In the genomic region with DNA sequence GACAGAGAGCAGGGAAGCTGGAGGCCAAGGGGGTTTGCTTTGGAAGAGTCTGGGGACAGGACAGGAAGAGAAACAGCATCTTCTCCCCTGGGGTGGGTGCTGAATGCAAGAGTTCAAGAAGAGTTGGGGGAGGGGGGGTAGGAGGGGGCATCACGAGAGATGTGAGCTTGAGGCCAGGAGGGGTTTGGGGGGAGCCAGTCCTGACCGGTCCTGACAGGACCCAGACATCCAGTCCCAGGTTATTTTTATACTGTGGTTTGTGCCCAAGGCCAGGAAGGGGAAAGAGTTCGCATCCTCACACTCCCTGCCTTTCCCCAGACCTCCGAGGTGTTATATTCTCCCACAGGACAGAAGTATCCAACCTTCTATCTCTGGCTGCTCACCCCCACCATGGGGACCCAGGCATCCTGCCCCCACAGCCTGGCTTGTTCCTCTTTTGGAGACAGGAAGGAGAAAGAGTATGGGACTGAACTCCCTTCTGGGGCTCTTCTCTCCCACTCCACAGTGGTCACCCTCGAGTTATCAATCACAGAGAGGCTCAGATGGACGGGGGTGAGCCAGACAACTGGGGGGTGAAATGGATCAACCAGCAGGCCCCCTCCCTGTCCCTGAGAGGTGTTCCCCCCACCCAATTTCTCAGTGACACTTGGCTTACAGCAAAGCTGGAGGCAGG, we compare ENCODE assay signal across 8 cellular contexts. TPM values are rescaled to one million over a fixed set of nuclear protein-coding genes. Genes with fewer than 3 reads are reported as not detected.
DNase-seq lines count a peak whose midpoint lies in the region; ATAC-seq and TF ChIP-seq lines count a peak whose summit lies in the region.

No MANE protein-coding gene starts in this region.

- no peaks in the 10 kb centered on the region for H3K9me2 ChIP-seq in MM.1S (replicated peaks; ENCODE audit: insufficient read depth, low read length)

- POLR2A ChIA-PET in WTC11 (lab: Charles Lee) = no interaction called here

- H4K20me1 ChIP-seq in BLaER1 = peaks cover 65% of the 10 kb centered on the region
- H4K20me1 ChIP-seq in MM.1S (ENCODE audit: insufficient read depth, low read length) = no peaks in the 10 kb centered on the region

- ATAC-seq in GM21423 (IDR thresholded peaks at IDR 0.05; ENCODE audit: unreplicated experiment) = no peak
- ATAC-seq in WTC11 = no peak
- no peak for ATAC-seq in HG03159 (IDR thresholded peaks at IDR 0.05; ENCODE audit: unreplicated experiment)

- H3K9ac ChIP-seq in BLaER1 = peak overlapping the region; percentile 97
- H3K9ac ChIP-seq in MM.1S (ENCODE audit: low read length) = no peak overlapping the region
- H3K9ac ChIP-seq in colonic mucosa (ENCODE audit: low read depth in 2 of 2, low read length in 2 of 2) = peak overlapping the region; percentile 50 to 97

- no peaks in the 10 kb centered on the region for H3K27me3 ChIP-seq in BLaER1
- H3K27me3 ChIP-seq in MM.1S (replicated peaks; ENCODE audit: insufficient read depth, low read length) = no peaks in the 10 kb centered on the region
- no peaks in the 10 kb centered on the region for H3K27me3 ChIP-seq in colonic mucosa

- CTCF ChIA-PET in WTC11 (lab: Charles Lee) = interaction anchor here (0.8 to 2.7 kb wide), 7 partner anchors 10 to 249 kb away, joined by 3 to 22 read pairs (median 4); a partner anchor contains a TSS

- H3K27ac Mint-ChIP-seq in nephron (peak overlapping the region; percentile 16 to 86 (median 80)), WTC11 (no peak overlapping the region)

- no peaks in the 10 kb centered on the region for H3K9me3 Mint-ChIP-seq in nephron
- H3K9me3 Mint-ChIP-seq in WTC11 = no peaks in the 10 kb centered on the region

- H3K4me2 ChIP-seq in BLaER1 (peak overlapping the region; percentile 100), MM.1S (ENCODE audit: low read depth, low read length) (peak overlapping the region; percentile 61; the same call in 1 of the 2 replicates)

- TF ChIP-seq CTCF in MM.1S (IDR thresholded peaks at IDR 0.05; ENCODE audit: low read length) (no peak), colonic mucosa (IDR thresholded peaks at IDR 0.05) (no peak), nephron (IDR thresholded peaks at IDR 0.05; ENCODE audit: unreplicated experiment in 3 of 3) (no peak), WTC11 (IDR thresholded peaks at IDR 0.05) (no peak)

- H3K36me3 Mint-ChIP-seq in nephron (ENCODE audit: low read depth) (peaks cover 14% of the 10 kb centered on the region), WTC11 (no peaks in the 10 kb centered on the region)

- H3K27me3 Mint-ChIP-seq in nephron (ENCODE audit: low read depth) (peaks cover under 1% of the 10 kb centered on the region), WTC11 (ENCODE audit: low read depth) (no peaks in the 10 kb centered on the region)

- H3K4me1 ChIP-seq in BLaER1 (peaks cover 77% of the 10 kb centered on the region), MM.1S (ENCODE audit: low read length) (peaks cover 8% of the 10 kb centered on the region; the same call in 1 of the 2 replicates), colonic mucosa (peaks cover 20% of the 10 kb centered on the region)

- intact Hi-C loops in colonic mucosa (cut with DNase I) = no loop called here

- no peak overlapping the region for H2AFZ ChIP-seq in MM.1S (ENCODE audit: low read length)

- H3K4me3 Mint-ChIP-seq in nephron (peak overlapping the region; percentile 88 to 100 (median 91)), WTC11 (no peak overlapping the region)

- H3K9me3 ChIP-seq in BLaER1 (no peaks in the 10 kb centered on the region), MM.1S (replicated peaks; ENCODE audit: insufficient read depth, low read length) (no peaks in the 10 kb centered on the region), colonic mucosa (no peaks in the 10 kb centered on the region)

- peaks cover 3% of the 10 kb centered on the region for H3F3A ChIP-seq in MM.1S (ENCODE audit: insufficient read depth, low read length)

- H3K79me2 ChIP-seq in MM.1S (ENCODE audit: low read length) = peaks cover 40% of the 10 kb centered on the region

- H3K4me3 ChIP-seq in BLaER1 (peak overlapping the region; percentile 92), MM.1S (ENCODE audit: low read length) (no peak overlapping the region), colonic mucosa (peak overlapping the region; percentile 83)

- peaks cover 54% of the 10 kb centered on the region for H3K36me3 ChIP-seq in BLaER1
- H3K36me3 ChIP-seq in MM.1S (replicated peaks; ENCODE audit: insufficient read depth, low read length) = no peaks in the 10 kb centered on the region
- peaks cover 7% of the 10 kb centered on the region for H3K36me3 ChIP-seq in colonic mucosa

- peaks cover 35% of the 10 kb centered on the region for H3K4me1 Mint-ChIP-seq in nephron
- H3K4me1 Mint-ChIP-seq in WTC11 = peaks cover 23% of the 10 kb centered on the region

- no peak for DNase-seq in MM.1S
- no peak for DNase-seq in colonic mucosa
- no peak for DNase-seq in WTC11 (ENCODE audit: low spot score)
- DNase-seq in globus pallidus (ENCODE audit: low spot score) = no peak

- H3K27ac ChIP-seq in BLaER1 (peak overlapping the region; percentile 95), MM.1S (ENCODE audit: low read length) (no peak overlapping the region), colonic mucosa (no peak overlapping the region)

TF ChIP-seq in WTC11, 78 proteins besides CTCF, POLR2A, EP300 and RAD21:
- no peak for TF ChIP-seq NR2C2 (CRISPR knock-in tag; IDR thresholded peaks at IDR 0.05)
- TF ChIP-seq MXD4 (CRISPR knock-in tag; IDR thresholded peaks at IDR 0.05; ENCODE audit: borderline replicate concordance) = no peak
- no peak for TF ChIP-seq NFYB (CRISPR knock-in tag; conservative IDR thresholded peaks at IDR 0.05; ENCODE audit: low read depth)
- TF ChIP-seq CBFB (CRISPR knock-in tag; IDR thresholded peaks at IDR 0.05; ENCODE audit: low read depth) = no peak
- TF ChIP-seq, protein P1, sequence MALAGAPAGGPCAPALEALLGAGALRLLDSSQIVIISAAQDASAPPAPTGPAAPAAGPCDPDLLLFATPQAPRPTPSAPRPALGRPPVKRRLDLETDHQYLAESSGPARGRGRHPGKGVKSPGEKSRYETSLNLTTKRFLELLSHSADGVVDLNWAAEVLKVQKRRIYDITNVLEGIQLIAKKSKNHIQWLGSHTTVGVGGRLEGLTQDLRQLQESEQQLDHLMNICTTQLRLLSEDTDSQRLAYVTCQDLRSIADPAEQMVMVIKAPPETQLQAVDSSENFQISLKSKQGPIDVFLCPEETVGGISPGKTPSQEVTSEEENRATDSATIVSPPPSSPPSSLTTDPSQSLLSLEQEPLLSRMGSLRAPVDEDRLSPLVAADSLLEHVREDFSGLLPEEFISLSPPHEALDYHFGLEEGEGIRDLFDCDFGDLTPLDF (CRISPR knock-in tag; IDR thresholded peaks at IDR 0.05) = no peak
- TF ChIP-seq RORB (CRISPR knock-in tag; IDR thresholded peaks at IDR 0.05) = no peak
- TF ChIP-seq ZNF671 (CRISPR knock-in tag; IDR thresholded peaks at IDR 0.05) = no peak
- TF ChIP-seq NR3C1 (CRISPR knock-in tag; conservative IDR thresholded peaks at IDR 0.05; ENCODE audit: low read depth) = no peak
- TF ChIP-seq EMX1 (CRISPR knock-in tag; IDR thresholded peaks at IDR 0.05) = no peak
- TF ChIP-seq ZNF396 (CRISPR knock-in tag; IDR thresholded peaks at IDR 0.05; ENCODE audit: borderline replicate concordance) = no peak
- TF ChIP-seq ZNF138 (CRISPR knock-in tag; conservative IDR thresholded peaks at IDR 0.05) = no peak
- TF ChIP-seq, protein P2, sequence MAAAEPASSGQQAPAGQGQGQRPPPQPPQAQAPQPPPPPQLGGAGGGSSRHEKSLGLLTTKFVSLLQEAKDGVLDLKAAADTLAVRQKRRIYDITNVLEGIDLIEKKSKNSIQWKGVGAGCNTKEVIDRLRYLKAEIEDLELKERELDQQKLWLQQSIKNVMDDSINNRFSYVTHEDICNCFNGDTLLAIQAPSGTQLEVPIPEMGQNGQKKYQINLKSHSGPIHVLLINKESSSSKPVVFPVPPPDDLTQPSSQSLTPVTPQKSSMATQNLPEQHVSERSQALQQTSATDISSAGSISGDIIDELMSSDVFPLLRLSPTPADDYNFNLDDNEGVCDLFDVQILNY (CRISPR knock-in tag; IDR thresholded peaks at IDR 0.05) = no peak
- TF ChIP-seq, protein P3, sequence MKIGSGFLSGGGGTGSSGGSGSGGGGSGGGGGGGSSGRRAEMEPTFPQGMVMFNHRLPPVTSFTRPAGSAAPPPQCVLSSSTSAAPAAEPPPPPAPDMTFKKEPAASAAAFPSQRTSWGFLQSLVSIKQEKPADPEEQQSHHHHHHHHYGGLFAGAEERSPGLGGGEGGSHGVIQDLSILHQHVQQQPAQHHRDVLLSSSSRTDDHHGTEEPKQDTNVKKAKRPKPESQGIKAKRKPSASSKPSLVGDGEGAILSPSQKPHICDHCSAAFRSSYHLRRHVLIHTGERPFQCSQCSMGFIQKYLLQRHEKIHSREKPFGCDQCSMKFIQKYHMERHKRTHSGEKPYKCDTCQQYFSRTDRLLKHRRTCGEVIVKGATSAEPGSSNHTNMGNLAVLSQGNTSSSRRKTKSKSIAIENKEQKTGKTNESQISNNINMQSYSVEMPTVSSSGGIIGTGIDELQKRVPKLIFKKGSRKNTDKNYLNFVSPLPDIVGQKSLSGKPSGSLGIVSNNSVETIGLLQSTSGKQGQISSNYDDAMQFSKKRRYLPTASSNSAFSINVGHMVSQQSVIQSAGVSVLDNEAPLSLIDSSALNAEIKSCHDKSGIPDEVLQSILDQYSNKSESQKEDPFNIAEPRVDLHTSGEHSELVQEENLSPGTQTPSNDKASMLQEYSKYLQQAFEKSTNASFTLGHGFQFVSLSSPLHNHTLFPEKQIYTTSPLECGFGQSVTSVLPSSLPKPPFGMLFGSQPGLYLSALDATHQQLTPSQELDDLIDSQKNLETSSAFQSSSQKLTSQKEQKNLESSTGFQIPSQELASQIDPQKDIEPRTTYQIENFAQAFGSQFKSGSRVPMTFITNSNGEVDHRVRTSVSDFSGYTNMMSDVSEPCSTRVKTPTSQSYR (CRISPR knock-in tag; IDR thresholded peaks at IDR 0.05) = no peak
- TF ChIP-seq JUN (CRISPR knock-in tag; IDR thresholded peaks at IDR 0.05) = no peak
- TF ChIP-seq ZNF263 (CRISPR knock-in tag; IDR thresholded peaks at IDR 0.05; ENCODE audit: low read depth) = no peak
- no peak for TF ChIP-seq ESRRA (CRISPR knock-in tag; IDR thresholded peaks at IDR 0.05; ENCODE audit: borderline replicate concordance)
- TF ChIP-seq GABPB1 (CRISPR knock-in tag; IDR thresholded peaks at IDR 0.05) = no peak
- no peak for TF ChIP-seq ZNF416 (CRISPR knock-in tag; IDR thresholded peaks at IDR 0.05)
- no peak for TF ChIP-seq ZNF219 (CRISPR knock-in tag; IDR thresholded peaks at IDR 0.05; ENCODE audit: borderline replicate concordance)

RNA-seq across cellular contexts. Expression of a gene that starts 2.8 kb away (rescaled TPM):
- 10 to 100 TPM; 56.1 to 56.3 TPM for total RNA-seq in colonic mucosa
- total RNA-seq in WTC11 (2021) = 27.5 to 34.5 TPM (median 29.7 TPM) in 3 replicates

RNA-seq across cellular contexts. Expression of a gene that starts 7.5 kb away (rescaled TPM):
- total RNA-seq in colonic mucosa (under 1 TPM; 0.44 to 0.69 TPM), WTC11 (2021) (6.2 to 7.6 TPM (median 6.7 TPM) in 3 replicates)

RNA-seq across cellular contexts. Expression of a gene that starts 12.2 kb away (rescaled TPM):
- total RNA-seq in colonic mucosa = under 1 TPM; 0.54 to 0.74 TPM
- 0.33 to 0.48 TPM (median 0.39 TPM) in 3 replicates for total RNA-seq in WTC11 (2021)

RNA-seq across cellular contexts. Expression of a gene that starts 39.9 kb away (rescaled TPM):
- total RNA-seq in colonic mucosa = 10 to 100 TPM; 38.8 to 50.5 TPM
- 85.9 to 90.8 TPM (median 88.3 TPM) in 3 replicates for total RNA-seq in WTC11 (2021)

RNA-seq across cellular contexts. Expression of a gene that starts 46.6 kb away (rescaled TPM):
- total RNA-seq in colonic mucosa (10 to 100 TPM; 27.2 to 39.1 TPM), WTC11 (2021) (41.9 to 49.6 TPM (median 47.7 TPM) in 3 replicates)
